ENCODE assay signal across 1 cellular context in genomic region chr19:8596168-8596567, GRCh38.
TF ChIP-seq lines count a peak whose summit lies in the region.

No MANE protein-coding gene starts in this region.

TF ChIP-seq in A549, 52 proteins besides CTCF, POLR2A, EP300 and RAD21 (continued from another document):
- TF ChIP-seq HMGXB4 (CRISPR knock-in tag; IDR thresholded peaks at IDR 0.05; ENCODE audit: borderline replicate concordance): no peak
- TF ChIP-seq, protein P1, sequence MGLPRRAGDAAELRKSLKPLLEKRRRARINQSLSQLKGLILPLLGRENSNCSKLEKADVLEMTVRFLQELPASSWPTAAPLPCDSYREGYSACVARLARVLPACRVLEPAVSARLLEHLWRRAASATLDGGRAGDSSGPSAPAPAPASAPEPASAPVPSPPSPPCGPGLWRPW (IDR thresholded peaks at IDR 0.05): no peak
- no peak for TF ChIP-seq HOXB5 (CRISPR knock-in tag; IDR thresholded peaks at IDR 0.05)
- TF ChIP-seq USF2 (IDR thresholded peaks at IDR 0.05): no peak
- no peak for TF ChIP-seq ZFP36 (IDR thresholded peaks at IDR 0.05; ENCODE audit: borderline replicate concordance, partially characterized antibody)
- TF ChIP-seq REST (IDR thresholded peaks at IDR 0.05): no peak
- TF ChIP-seq HOXB13 (CRISPR knock-in tag; IDR thresholded peaks at IDR 0.05; ENCODE audit: low read depth): no peak
- no peak for TF ChIP-seq ATOH8 (CRISPR knock-in tag; IDR thresholded peaks at IDR 0.05; ENCODE audit: low read depth)
